ENCODE assay signal across 8 cellular contexts in the genomic region with DNA sequence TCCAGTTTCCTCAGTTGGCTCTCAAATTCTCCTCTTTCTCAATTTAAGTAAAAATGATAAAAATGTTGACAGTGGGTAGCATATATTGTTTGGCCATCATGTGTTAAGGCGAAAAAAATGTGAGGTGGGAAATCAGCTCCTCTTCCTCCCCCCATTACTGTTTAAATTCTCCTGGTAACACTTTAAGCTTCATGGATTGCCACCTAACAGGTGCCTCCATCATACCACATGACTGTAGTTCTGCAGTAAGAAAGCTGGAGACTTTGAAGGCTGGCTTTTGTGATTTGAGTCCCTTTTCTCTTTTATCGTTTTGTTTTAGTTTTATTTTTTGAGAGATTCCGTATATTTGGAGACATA. TPM values are rescaled to one million over a fixed set of nuclear protein-coding genes. Genes with fewer than 3 reads are reported as not detected.
DNase-seq lines count a peak whose midpoint lies in the region; ATAC-seq and TF ChIP-seq lines count a peak whose summit lies in the region.

No MANE protein-coding gene starts in this region.

- peaks cover 35 to 74% (median 47%) of the 10 kb centered on the region in 3 donors for H3K4me1 Mint-ChIP-seq in naive B cell

- DNase-seq in Karpas-422 = no peak
- no peak for DNase-seq in colonic mucosa
- DNase-seq in naive B cell = no peak
- no peak for DNase-seq in NCI-H1092 (lab: John Stamatoyannopoulos, UW)

- H3K4me3 Mint-ChIP-seq in naive B cell = peak overlapping the region; percentile 85 to 95 (median 92)

- no peak overlapping the region for H2AFZ ChIP-seq in Karpas-422 (ENCODE audit: low read length)

- H3K27me3 ChIP-seq in BLaER1 (no peaks in the 10 kb centered on the region), Karpas-422 (ENCODE audit: low read length) (no peaks in the 10 kb centered on the region), colonic mucosa (no peaks in the 10 kb centered on the region)

- H3K4me1 ChIP-seq in BLaER1 (peaks cover 45% of the 10 kb centered on the region), Karpas-422 (ENCODE audit: low read length) (peaks cover 18% of the 10 kb centered on the region), colonic mucosa (peaks cover 4% of the 10 kb centered on the region)

- H3K4me2 ChIP-seq in BLaER1 = peak overlapping the region; percentile 93
- H3K4me2 ChIP-seq in Karpas-422 (ENCODE audit: low read depth, low read length, poor library complexity, severe bottlenecking) = peak overlapping the region; percentile 91

- peak overlapping the region; percentile 99 for H3K27ac ChIP-seq in BLaER1
- H3K27ac ChIP-seq in Karpas-422 (ENCODE audit: low read length) = no peak overlapping the region
- H3K27ac ChIP-seq in colonic mucosa = peak overlapping the region; percentile 92

- H3K36me3 ChIP-seq in BLaER1 (peaks cover 11% of the 10 kb centered on the region; the same call in 1 of the 2 replicates), Karpas-422 (ENCODE audit: insufficient read depth, low read length) (no peaks in the 10 kb centered on the region), colonic mucosa (no peaks in the 10 kb centered on the region)

- peak overlapping the region; percentile 85 to 97 (median 94) for H3K27ac Mint-ChIP-seq in naive B cell

- H4K20me1 ChIP-seq in BLaER1 (peaks cover 54% of the 10 kb centered on the region), Karpas-422 (ENCODE audit: insufficient read depth, low read depth, low read length) (peaks cover 33% of the 10 kb centered on the region; the same call in 1 of the 2 replicates)

- intact Hi-C loops in colonic mucosa (cut with DNase I) = no loop called here

- H3K9ac ChIP-seq in BLaER1 = peak overlapping the region; percentile 97
- peak overlapping the region; percentile 80 for H3K9ac ChIP-seq in Karpas-422 (ENCODE audit: low read length)
- peak overlapping the region; percentile 64 to 83 for H3K9ac ChIP-seq in colonic mucosa (ENCODE audit: low read depth in 2 of 2, low read length in 2 of 2)

- no peaks in the 10 kb centered on the region for H3K9me2 ChIP-seq in Karpas-422 (replicated peaks; ENCODE audit: insufficient read depth, low read length)

- H3K9me3 ChIP-seq in BLaER1 (no peaks in the 10 kb centered on the region), Karpas-422 (ENCODE audit: low read length) (no peaks in the 10 kb centered on the region), colonic mucosa (no peaks in the 10 kb centered on the region)

- ATAC-seq in naive B cell (ENCODE audit: low read depth in 2 of 2) = no peak
- no peak for ATAC-seq in GM21528 (IDR thresholded peaks at IDR 0.05; ENCODE audit: low FRiP score, unreplicated experiment)
- no peak for ATAC-seq in HG03442 (IDR thresholded peaks at IDR 0.05; ENCODE audit: unreplicated experiment)
- ATAC-seq in HG03095 (IDR thresholded peaks at IDR 0.05; ENCODE audit: unreplicated experiment) = no peak

- H3K36me3 Mint-ChIP-seq in naive B cell = no peaks in the 10 kb centered on the region

- no peaks in the 10 kb centered on the region for H3K9me3 Mint-ChIP-seq in naive B cell

- peak overlapping the region; percentile 77 for H3K4me3 ChIP-seq in BLaER1
- peak overlapping the region; percentile 73 for H3K4me3 ChIP-seq in Karpas-422 (ENCODE audit: low read length)
- peak overlapping the region; percentile 65 for H3K4me3 ChIP-seq in colonic mucosa

- peaks cover 11% of the 10 kb centered on the region; the same call in 1 of the 2 replicates for H3K79me2 ChIP-seq in Karpas-422 (ENCODE audit: low read length)

- no peaks in the 10 kb centered on the region for H3K27me3 Mint-ChIP-seq in naive B cell

- no peak for TF ChIP-seq CTCF in colonic mucosa (IDR thresholded peaks at IDR 0.05)

RNA-seq across cellular contexts. Expression of a gene that starts 1.2 kb away (rescaled TPM):
- total RNA-seq in Karpas-422 (2014; rRNA removed; shearing (Covaris generic); ENCODE audit: low replicate concordance) = 4.0 and 6.6 TPM in 2 replicates
- total RNA-seq in colonic mucosa = 10 to 100 TPM; 42.0 to 96.8 TPM
- polyA plus RNA-seq in naive B cell (ENCODE audit: low read depth in 6 of 6) = 1 to 10 TPM; 1.9 to 6.7 (median 4.4) TPM
